20 cellular contexts compared by ENCODE assay signal in genomic region chr1:235107368-235108184, GRCh38. TPM values are rescaled to one million over a fixed set of nuclear protein-coding genes. Genes with fewer than 3 reads are reported as not detected.
DNase-seq lines count a peak whose midpoint lies in the region; ATAC-seq and TF ChIP-seq lines count a peak whose summit lies in the region.
"Had no signal": no experiment of that assay in that cellular context is flagged by ENCODE, and none has a peak within 500 bp of the region (broad histone marks: within the 10 kb centered on the region; RNA-seq: fewer than 3 reads in every experiment).

No MANE protein-coding gene starts in this region.

- 95 to 99% methylated on average over 14 to 16 of the region's 16 CpGs for WGBS in endodermal cell (ENCODE audit: insufficient coverage in 1 of 2, insufficient read length in 1 of 2), 2 experiments

- H3K9ac ChIP-seq in endodermal cell (ENCODE audit: extremely low read depth, low read length, poor library complexity, severe bottlenecking): no peak overlapping the region

- H3K4me1 Mint-ChIP-seq in T-helper 2 cell treated with Interferon-gamma antibody and Interleukin-4, amounts not matched to agents 5 μg/mL and 100 μg/mL, for 36 hours (ENCODE audit: low read depth): peaks cover 28% of the 10 kb centered on the region
- peaks cover 5 to 28% (median 23%) of the 10 kb centered on the region in 4 donors for H3K4me1 Mint-ChIP-seq in CD4-positive, CD25-positive, alpha-beta regulatory T cell
- peaks cover 11 to 24% (median 16%) of the 10 kb centered on the region in 3 donors for H3K4me1 Mint-ChIP-seq in IgD-negative memory B cell
- H3K4me1 Mint-ChIP-seq in endodermal cell: peaks cover 8% of the 10 kb centered on the region

- H3K4me3 Mint-ChIP-seq in T-helper 2 cell treated with Interferon-gamma antibody and Interleukin-4, amounts not matched to agents 5 μg/mL and 100 μg/mL, for 36 hours: no peak overlapping the region
- H3K4me3 Mint-ChIP-seq in CD4-positive, CD25-positive, alpha-beta regulatory T cell: peak overlapping the region in 1 of 4 donors; percentile 6
- H3K4me3 Mint-ChIP-seq in IgD-negative memory B cell (no peak overlapping the region), endodermal cell (no peak overlapping the region)
- H3K4me3 Mint-ChIP-seq: nephron; stimulated activated naive CD8-positive, alpha-beta T cell treated with anti-CD3 and anti-CD28 coated beads, Interleukin-15, amount 100 ng/mL, for 72 hours had no signal

- no peaks in the 10 kb centered on the region for H3K9me3 ChIP-seq in CD4-positive, CD25-positive, alpha-beta regulatory T cell (ENCODE audit: control insufficient read depth in 2 of 2, low read length in 2 of 2)
- H3K9me3 ChIP-seq in endodermal cell (ENCODE audit: control insufficient read depth, low read length): no peaks in the 10 kb centered on the region
- H3K9me3 ChIP-seq: esophagus squamous epithelium had no signal

- no peak overlapping the region for H3K27ac ChIP-seq in CD4-positive, CD25-positive, alpha-beta regulatory T cell (ENCODE audit: insufficient read depth, low read length, poor library complexity, severe bottlenecking)
- H3K27ac ChIP-seq in endodermal cell (ENCODE audit: low read depth, low read length): no peak overlapping the region
- H3K27ac ChIP-seq: esophagus squamous epithelium had no signal

- H3K4me1 ChIP-seq in CD4-positive, CD25-positive, alpha-beta regulatory T cell (ENCODE audit: control insufficient read depth, insufficient read depth, low read length, poor library complexity, severe bottlenecking): peaks cover 17% of the 10 kb centered on the region
- no peaks in the 10 kb centered on the region for H3K4me1 ChIP-seq in endodermal cell (ENCODE audit: control insufficient read depth, insufficient read depth, low read length)

- peaks cover 42% of the 10 kb centered on the region for H3K36me3 ChIP-seq in CD4-positive, CD25-positive, alpha-beta regulatory T cell (ENCODE audit: control insufficient read depth, insufficient read depth, low read length)
- peaks cover 61% of the 10 kb centered on the region for H3K36me3 ChIP-seq in endodermal cell (ENCODE audit: control insufficient read depth, insufficient read depth, low read length)

- no peak overlapping the region for H3K4me3 ChIP-seq in CD4-positive, CD25-positive, alpha-beta regulatory T cell (ENCODE audit: low read depth, low read length)
- no peak overlapping the region for H3K4me3 ChIP-seq in endodermal cell (ENCODE audit: low read length)
- H3K4me3 ChIP-seq: esophagus squamous epithelium had no signal

- H3K27me3 Mint-ChIP-seq in T-helper 2 cell treated with Interferon-gamma antibody and Interleukin-4, amounts not matched to agents 5 μg/mL and 100 μg/mL, for 36 hours (ENCODE audit: low read depth): no peaks in the 10 kb centered on the region
- no peaks in the 10 kb centered on the region for H3K27me3 Mint-ChIP-seq in CD4-positive, CD25-positive, alpha-beta regulatory T cell
- H3K27me3 Mint-ChIP-seq in IgD-negative memory B cell (no peaks in the 10 kb centered on the region), endodermal cell (ENCODE audit: insufficient read depth) (peaks cover 3% of the 10 kb centered on the region)
- H3K27me3 Mint-ChIP-seq: stimulated activated naive CD8-positive, alpha-beta T cell treated with anti-CD3 and anti-CD28 coated beads, Interleukin-15, amount 100 ng/mL, for 72 hours had no signal

- no peaks in the 10 kb centered on the region for H3K27me3 ChIP-seq in CD4-positive, CD25-positive, alpha-beta regulatory T cell (ENCODE audit: control insufficient read depth, insufficient read depth, low read length)
- no peaks in the 10 kb centered on the region for H3K27me3 ChIP-seq in endodermal cell (ENCODE audit: control insufficient read depth, insufficient read depth, low read length, poor library complexity, severe bottlenecking)
- H3K27me3 ChIP-seq: esophagus squamous epithelium had no signal

- TF ChIP-seq CTCF in endodermal cell (conservative IDR thresholded peaks at IDR 0.05): no peak

- peak overlapping the region; percentile 3 for H3K27ac Mint-ChIP-seq in T-helper 2 cell treated with Interferon-gamma antibody and Interleukin-4, amounts not matched to agents 5 μg/mL and 100 μg/mL, for 36 hours
- peak overlapping the region in 2 of 3 donors; percentile 15 to 47 for H3K27ac Mint-ChIP-seq in CD4-positive, CD25-positive, alpha-beta regulatory T cell
- H3K27ac Mint-ChIP-seq in IgD-negative memory B cell (peak overlapping the region; percentile 10 to 14 (median 13)), endodermal cell (peak overlapping the region; percentile 20)
- H3K27ac Mint-ChIP-seq: nephron had no signal

- ATAC-seq in CD4-positive, CD25-positive, alpha-beta regulatory T cell (ENCODE audit: low read depth in 2 of 2): no peak
- ATAC-seq in HG03342 (IDR thresholded peaks at IDR 0.05; ENCODE audit: unreplicated experiment) (no peak), HG02885 (IDR thresholded peaks at IDR 0.05; ENCODE audit: poor library complexity, unreplicated experiment) (no peak)
- ATAC-seq: stimulated activated naive CD8-positive, alpha-beta T cell treated with anti-CD3 and anti-CD28 coated beads, Interleukin-15, amount 100 ng/mL, for 72 hours had no signal

- no peak for DNase-seq in T-helper 2 cell treated with Interferon-gamma antibody and Interleukin-4, amounts not matched to agents 5 μg/mL and 100 μg/mL, for 36 hours (ENCODE audit: low spot score)
- DNase-seq in T-helper 2 cell: no peak
- no peak for DNase-seq in CD4-positive, CD25-positive, alpha-beta regulatory T cell
- peak; percentile 52 for DNase-seq in endodermal cell
- no peak for DNase-seq in pons (ENCODE audit: low spot score)
- DNase-seq: activated CD4-positive, alpha-beta T cell treated with anti-CD3 and anti-CD28 coated beads, Interleukin-2, amount 50 U/mL, for 1 hour; activated gamma-delta T cell; aorta; effector CD4-positive, alpha-beta T cell; esophagus squamous epithelium; KG1; mesendoderm; MV-4-11; NCI-H187 treated with DMSO at 0.1 percent for 48 hours; posterior cingulate gyrus; stimulated activated naive CD8-positive, alpha-beta T cell treated with anti-CD3 and anti-CD28 coated beads, Interleukin-15, amount 100 ng/mL, for 72 hours had no signal

- H3K9me3 Mint-ChIP-seq in T-helper 2 cell treated with Interferon-gamma antibody and Interleukin-4, amounts not matched to agents 5 μg/mL and 100 μg/mL, for 36 hours: no peaks in the 10 kb centered on the region
- no peaks in the 10 kb centered on the region for H3K9me3 Mint-ChIP-seq in CD4-positive, CD25-positive, alpha-beta regulatory T cell
- H3K9me3 Mint-ChIP-seq in IgD-negative memory B cell (no peaks in the 10 kb centered on the region), endodermal cell (no peaks in the 10 kb centered on the region)
- H3K9me3 Mint-ChIP-seq: nephron; stimulated activated naive CD8-positive, alpha-beta T cell treated with anti-CD3 and anti-CD28 coated beads, Interleukin-15, amount 100 ng/mL, for 72 hours had no signal

- peaks cover 44% of the 10 kb centered on the region for H3K36me3 Mint-ChIP-seq in T-helper 2 cell treated with Interferon-gamma antibody and Interleukin-4, amounts not matched to agents 5 μg/mL and 100 μg/mL, for 36 hours (ENCODE audit: low read depth)
- H3K36me3 Mint-ChIP-seq in CD4-positive, CD25-positive, alpha-beta regulatory T cell: peaks cover 39% of the 10 kb centered on the region
- peaks cover 5% of the 10 kb centered on the region for H3K36me3 Mint-ChIP-seq in IgD-negative memory B cell
- H3K36me3 Mint-ChIP-seq in endodermal cell (ENCODE audit: low read depth): peaks cover 58% of the 10 kb centered on the region

RNA-seq across cellular contexts. Expression of gene TOMM20, which starts 21.1 kb away (rescaled TPM):
- total RNA-seq in CD4-positive, CD25-positive, alpha-beta regulatory T cell: 102 TPM
- polyA plus RNA-seq in CD4-positive, CD25-positive, alpha-beta regulatory T cell: 10 to 100 TPM; 50.5 to 67.9 (median 55.2) TPM
- 76.4 TPM for polyA plus RNA-seq in IgD-negative memory B cell
- total RNA-seq in endodermal cell: 100 to 1,000 TPM; 237 to 252 TPM
- 237 TPM for polyA plus RNA-seq in endodermal cell (2013, experiment 1 of 2)
- polyA plus RNA-seq in endodermal cell (2013, experiment 2 of 2): 220 TPM

RNA-seq across cellular contexts. Expression of gene RBM34, which starts 53.5 kb away (rescaled TPM):
- 175 TPM for total RNA-seq in CD4-positive, CD25-positive, alpha-beta regulatory T cell
- 10 to 100 TPM; 68.9 to 74.8 (median 70.2) TPM for polyA plus RNA-seq in CD4-positive, CD25-positive, alpha-beta regulatory T cell
- 86.7 TPM for polyA plus RNA-seq in IgD-negative memory B cell
- total RNA-seq in endodermal cell: 100 to 1,000 TPM; 104 to 127 TPM
- polyA plus RNA-seq in endodermal cell (2013, experiment 1 of 2): 60.1 TPM
- polyA plus RNA-seq in endodermal cell (2013, experiment 2 of 2): 61.4 TPM
